ENCODE assay signal across 1 cellular context in genomic region chr12:52141306-52141705, GRCh38.
TF ChIP-seq lines count a peak whose summit lies in the region.

No MANE protein-coding gene starts in this region.

TF ChIP-seq in GM23338, 12 proteins besides CTCF, POLR2A, EP300 and RAD21:
- TF ChIP-seq ZNF462 (CRISPR knock-in tag; IDR thresholded peaks at IDR 0.05): no peak
